9 cellular contexts compared by ENCODE assay signal in the genomic region with DNA sequence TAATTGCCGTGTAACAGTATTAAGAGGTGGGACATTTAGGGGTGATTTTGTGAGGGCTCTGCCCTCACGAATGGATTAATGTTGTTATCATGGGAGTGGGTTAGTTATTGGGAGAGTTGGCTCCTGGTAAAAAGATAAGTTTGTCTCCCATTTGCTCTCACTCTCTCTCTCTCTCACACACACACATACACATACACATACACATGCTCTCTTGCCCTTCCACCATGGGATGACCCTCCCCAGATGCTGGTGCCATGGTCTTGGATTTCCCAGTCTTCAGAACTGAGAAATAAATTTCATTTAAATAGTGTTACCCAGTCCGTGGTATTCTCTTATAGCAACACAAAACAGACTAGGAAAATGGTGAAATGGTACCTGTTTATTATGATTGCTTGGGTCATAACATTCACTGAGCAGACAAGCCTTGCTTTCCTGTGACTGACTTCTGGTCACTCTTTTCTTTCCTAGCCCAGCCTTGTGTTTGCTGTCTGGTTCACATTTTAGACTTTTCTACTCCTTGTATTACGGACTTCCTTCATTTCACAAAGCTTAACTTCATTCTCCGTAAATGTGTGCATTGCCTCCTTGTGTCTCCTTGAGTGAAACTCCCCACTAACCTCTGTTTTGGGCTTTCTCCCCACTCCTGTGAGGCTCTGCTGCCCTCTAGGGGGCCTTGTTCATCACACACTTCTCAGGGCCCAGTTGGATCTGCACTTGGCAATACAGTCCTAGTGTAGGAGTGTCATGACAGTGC.
A peak's percentile ranks its signal among the peaks of the same experiment; 100 is the strongest.
DNase-seq lines count a peak whose midpoint lies in the region; ATAC-seq and TF ChIP-seq lines count a peak whose summit lies in the region.
"Had no signal": no experiment of that assay in that cellular context is flagged by ENCODE, and none has a peak within 500 bp of the region (broad histone marks: within the 10 kb centered on the region; RNA-seq: fewer than 3 reads in every experiment).

No MANE protein-coding gene starts in this region.

- no peak overlapping the region for H3K4me3 Mint-ChIP-seq in activated CD4-positive, alpha-beta T cell treated with anti-CD3 and anti-CD28 coated beads for 36 hours
- H3K4me3 Mint-ChIP-seq: IgD-negative memory B cell had no signal

- ATAC-seq in GM18861 (IDR thresholded peaks at IDR 0.05; ENCODE audit: unreplicated experiment) (peak; percentile 99), HG03066 (IDR thresholded peaks at IDR 0.05; ENCODE audit: low read depth, unreplicated experiment) (peak; percentile 98), right lobe of liver (peak; percentile 99 to 100 (median 100))
- peak; percentile 99 for ATAC-seq in activated CD4-positive, alpha-beta T cell treated with anti-CD3 and anti-CD28 coated beads for 36 hours

- no peaks in the 10 kb centered on the region for H3K27me3 ChIP-seq in colonic mucosa
- no peaks in the 10 kb centered on the region for H3K27me3 ChIP-seq in right lobe of liver

- H3K36me3 ChIP-seq in colonic mucosa (no peaks in the 10 kb centered on the region), right lobe of liver (no peaks in the 10 kb centered on the region)

- intact Hi-C loops in activated CD4-positive, alpha-beta T cell treated with anti-CD3 and anti-CD28 coated beads for 36 hours (cut with DNase I, micrococcal nuclease) = loop anchor here (1.0 to 5.0 kb wide), 9 partner anchors 60 to 1192 kb away; no protein-coding TSS in a partner anchor
- intact Hi-C loops in colonic mucosa (cut with DNase I) = loop anchor here (1.0 to 5.0 kb wide), 3 partner anchors 311 to 1192 kb away; no protein-coding TSS in a partner anchor
- intact Hi-C loops in right lobe of liver (cut with DNase I) = no loop called here

- H3K4me1 Mint-ChIP-seq in activated CD4-positive, alpha-beta T cell treated with anti-CD3 and anti-CD28 coated beads for 36 hours = peaks cover 12% of the 10 kb centered on the region

- no peak overlapping the region for H3K27ac Mint-ChIP-seq in activated CD4-positive, alpha-beta T cell treated with anti-CD3 and anti-CD28 coated beads for 36 hours
- H3K27ac Mint-ChIP-seq: IgD-negative memory B cell had no signal

- WGBS in right lobe of liver (ENCODE audit: insufficient coverage, low coverage, low lambda C conversion rate, missing lambda C conversion rate) = 39% methylated on average over 5 of the region's 5 CpGs

- no peak overlapping the region for H3K9ac ChIP-seq in colonic mucosa (ENCODE audit: low read depth in 2 of 2, low read length in 2 of 2)

- no peak overlapping the region for H3K27ac ChIP-seq in colonic mucosa
- H3K27ac ChIP-seq in right lobe of liver = no peak overlapping the region

- H3K36me3 Mint-ChIP-seq in activated CD4-positive, alpha-beta T cell treated with anti-CD3 and anti-CD28 coated beads for 36 hours (ENCODE audit: low read depth) = no peaks in the 10 kb centered on the region
- H3K36me3 Mint-ChIP-seq: IgD-negative memory B cell had no signal

- peak; percentile 99 for TF ChIP-seq CTCF in AG09309 (IDR thresholded peaks at IDR 0.05; ENCODE audit: control insufficient read depth, insufficient read depth, low read depth, low read length, missing control alignments)
- TF ChIP-seq CTCF in colonic mucosa (IDR thresholded peaks at IDR 0.05) = peak; percentile 88
- TF ChIP-seq CTCF in right lobe of liver (IDR thresholded peaks at IDR 0.05) = peak; percentile 91 to 96 (median 94)

- POLR2A ChIA-PET in activated CD4-positive, alpha-beta T cell treated with anti-CD3 and anti-CD28 coated beads for 36 hours (lab: Charles Lee) = no interaction called here

- H3K27me3 Mint-ChIP-seq in activated CD4-positive, alpha-beta T cell treated with anti-CD3 and anti-CD28 coated beads for 36 hours = no peaks in the 10 kb centered on the region

- H3K4me1 ChIP-seq in colonic mucosa (no peaks in the 10 kb centered on the region), right lobe of liver (no peaks in the 10 kb centered on the region)

- H3K4me3 ChIP-seq in AG09309 (ENCODE audit: control insufficient read depth, low read depth, low read length) (no peak overlapping the region), colonic mucosa (no peak overlapping the region), right lobe of liver (no peak overlapping the region)

- DNase-seq in AG09309 (ENCODE audit: low read depth) = peak; percentile 83
- peak; percentile 46 for DNase-seq in NCI-H345 (lab: John Stamatoyannopoulos, UW)
- DNase-seq in activated CD4-positive, alpha-beta T cell treated with anti-CD3 and anti-CD28 coated beads for 36 hours = peak; percentile 88
- DNase-seq in colonic mucosa = peak; percentile 84
- peak; percentile 69 to 80 (median 70) for DNase-seq in right lobe of liver
- peak; percentile 55 to 66 (median 64) for DNase-seq in stimulated activated CD4-positive, alpha-beta T cell treated with anti-CD3 and anti-CD28 coated beads, TNF-alpha, amount 100 ng/mL, for 48 hours (ENCODE audit: low read depth in 3 of 3)

- CTCF ChIA-PET in activated CD4-positive, alpha-beta T cell treated with anti-CD3 and anti-CD28 coated beads for 36 hours (lab: Charles Lee) = interaction anchor here (0.5 to 3.2 kb wide), 11 partner anchors 8 to 1063 kb away, joined by 3 to 25 read pairs (median 3); no protein-coding TSS in a partner anchor

- H3K9me3 Mint-ChIP-seq in activated CD4-positive, alpha-beta T cell treated with anti-CD3 and anti-CD28 coated beads for 36 hours (ENCODE audit: low read depth) = no peaks in the 10 kb centered on the region
- H3K9me3 Mint-ChIP-seq: IgD-negative memory B cell had no signal

- no peak for TF ChIP-seq POLR2A in right lobe of liver (IDR thresholded peaks at IDR 0.05)

- no peaks in the 10 kb centered on the region for H3K9me3 ChIP-seq in colonic mucosa
- no peaks in the 10 kb centered on the region for H3K9me3 ChIP-seq in right lobe of liver

Comparison
In these comparisons a context has a peak if more than half of its experiments do, and no peak if none do; other contexts are left out.
1. intact Hi-C loops: an anchor here in activated CD4-positive, alpha-beta T cell treated with anti-CD3 and anti-CD28 coated beads for 36 hours (1.0 to 5.0 kb wide) and colonic mucosa (1.0 to 5.0 kb wide); none called in right lobe of liver.